ENCODE assay signal across 8 cellular contexts in genomic region chr16:24075929-24076716, GRCh38.
DNase-seq lines count a peak whose midpoint lies in the region; ATAC-seq, FAIRE-seq and TF ChIP-seq lines count a peak whose summit lies in the region.

No MANE protein-coding gene starts in this region.

- H3K36me3 Mint-ChIP-seq in activated naive CD4-positive, alpha-beta T cell treated with anti-CD3 and anti-CD28 coated beads, Interleukin-2, amount 50 U/mL, for 72 hours = no peaks in the 10 kb centered on the region
- peaks cover 2% of the 10 kb centered on the region for H3K36me3 Mint-ChIP-seq in activated naive CD4-positive, alpha-beta T cell treated with anti-CD3 and anti-CD28 coated beads, Interleukin-2, amount 10 ng/mL, durations not matched to agents 7 days and 5 days
- H3K36me3 Mint-ChIP-seq in astrocyte (ENCODE audit: low read depth, unreplicated experiment) = no peaks in the 10 kb centered on the region
- peaks cover 12 to 27% of the 10 kb centered on the region in 2 donors for H3K36me3 Mint-ChIP-seq in stimulated activated naive B cell treated with anti-CD40 and anti-IgM and Interleukin-4, amounts not matched to agents 10 μg/mL and 1 μg/mL and 100 μg/mL, for 72 hours

- H3K4me1 Mint-ChIP-seq in activated naive CD4-positive, alpha-beta T cell treated with anti-CD3 and anti-CD28 coated beads, Interleukin-2, amount 10 ng/mL, durations not matched to agents 7 days and 5 days = peaks cover 11% of the 10 kb centered on the region
- H3K4me1 Mint-ChIP-seq in astrocyte (ENCODE audit: low read depth, unreplicated experiment) = peaks cover 10% of the 10 kb centered on the region
- peaks cover 52 to 71% of the 10 kb centered on the region in 2 donors for H3K4me1 Mint-ChIP-seq in stimulated activated naive B cell treated with anti-CD40 and anti-IgM and Interleukin-4, amounts not matched to agents 10 μg/mL and 1 μg/mL and 100 μg/mL, for 72 hours

- H3K27ac Mint-ChIP-seq in activated naive CD4-positive, alpha-beta T cell treated with anti-CD3 and anti-CD28 coated beads, Interleukin-2, amount 50 U/mL, for 72 hours = no peak overlapping the region
- H3K27ac Mint-ChIP-seq in activated naive CD4-positive, alpha-beta T cell treated with anti-CD3 and anti-CD28 coated beads, Interleukin-2, amount 10 ng/mL, durations not matched to agents 7 days and 5 days = no peak overlapping the region
- peak overlapping the region; percentile 13 for H3K27ac Mint-ChIP-seq in astrocyte (ENCODE audit: unreplicated experiment)
- peak overlapping the region; percentile 92 for H3K27ac Mint-ChIP-seq in stimulated activated naive B cell treated with anti-CD40 and anti-IgM and Interleukin-4, amounts not matched to agents 10 μg/mL and 1 μg/mL and 100 μg/mL, for 72 hours

- H3K9me3 ChIP-seq in astrocyte (ENCODE audit: insufficient read depth, low read depth, low read length) = peaks cover 3% of the 10 kb centered on the region

- no peaks in the 10 kb centered on the region for H3K27me3 ChIP-seq in astrocyte (ENCODE audit: insufficient read depth, low read length)

- H3K79me2 ChIP-seq in astrocyte (ENCODE audit: insufficient read depth, low read length) = no peaks in the 10 kb centered on the region

- H3K27me3 Mint-ChIP-seq in activated naive CD4-positive, alpha-beta T cell treated with anti-CD3 and anti-CD28 coated beads, Interleukin-2, amount 10 ng/mL, durations not matched to agents 7 days and 5 days = no peaks in the 10 kb centered on the region
- peaks cover 6% of the 10 kb centered on the region for H3K27me3 Mint-ChIP-seq in astrocyte (ENCODE audit: low read depth, unreplicated experiment)
- no peaks in the 10 kb centered on the region for H3K27me3 Mint-ChIP-seq in stimulated activated naive B cell treated with anti-CD40 and anti-IgM and Interleukin-4, amounts not matched to agents 10 μg/mL and 1 μg/mL and 100 μg/mL, for 72 hours

- no peak overlapping the region for H3K9ac ChIP-seq in astrocyte (ENCODE audit: low read length)

- no peaks in the 10 kb centered on the region for H3K4me1 ChIP-seq in astrocyte (ENCODE audit: insufficient read depth, low read length)

- no peak overlapping the region for H3K4me3 Mint-ChIP-seq in activated naive CD4-positive, alpha-beta T cell treated with anti-CD3 and anti-CD28 coated beads, Interleukin-2, amount 10 ng/mL, durations not matched to agents 7 days and 5 days
- H3K4me3 Mint-ChIP-seq in astrocyte (ENCODE audit: unreplicated experiment) = no peak overlapping the region
- H3K4me3 Mint-ChIP-seq in stimulated activated naive B cell treated with anti-CD40 and anti-IgM and Interleukin-4, amounts not matched to agents 10 μg/mL and 1 μg/mL and 100 μg/mL, for 72 hours = peak overlapping the region in 1 of 2 donors; percentile 12

- CTCF ChIA-PET in activated naive CD4-positive, alpha-beta T cell treated with anti-CD3 and anti-CD28 coated beads, Interleukin-2, amount 10 ng/mL, durations not matched to agents 7 days and 5 days (lab: Charles Lee) = interaction anchor here (1.1 kb wide), 1 partner anchor 54 kb away, joined by 4 read pairs; no protein-coding TSS in a partner anchor

- DNase-seq in activated naive CD4-positive, alpha-beta T cell treated with anti-CD3 and anti-CD28 coated beads, Interleukin-2, amount 50 U/mL, for 72 hours (ENCODE audit: low spot score in 2 of 2) = peak in 1 of 2 donors; percentile 19
- DNase-seq in activated naive CD4-positive, alpha-beta T cell treated with anti-CD3 and anti-CD28 coated beads, Interleukin-2, amount 10 ng/mL, durations not matched to agents 7 days and 5 days = no peak
- DNase-seq in astrocyte (ENCODE audit: low read depth) (no peak), HTR-8/SVneo (ENCODE audit: insufficient read length, low spot score) (no peak), GM19240 (ENCODE audit: insufficient read length, low spot score) (no peak), NCI-H2171 treated with DMSO at 0.1 percent for 48 hours (lab: John Stamatoyannopoulos, UW) (no peak)
- peak; percentile 27 for DNase-seq in stimulated activated naive B cell treated with anti-CD40 and anti-IgM and Interleukin-4, amounts not matched to agents 10 μg/mL and 1 μg/mL and 100 μg/mL, for 72 hours

- H3K36me3 ChIP-seq in astrocyte (ENCODE audit: insufficient read depth, low read length) = no peaks in the 10 kb centered on the region

- H3K27ac ChIP-seq in astrocyte (ENCODE audit: low read depth, low read length) = no peak overlapping the region

- TF ChIP-seq CTCF in astrocyte (IDR thresholded peaks at IDR 0.05; ENCODE audit: insufficient read depth, low read depth, low read length) = no peak

- no peaks in the 10 kb centered on the region for H3K9me3 Mint-ChIP-seq in activated naive CD4-positive, alpha-beta T cell treated with anti-CD3 and anti-CD28 coated beads, Interleukin-2, amount 50 U/mL, for 72 hours
- no peaks in the 10 kb centered on the region for H3K9me3 Mint-ChIP-seq in activated naive CD4-positive, alpha-beta T cell treated with anti-CD3 and anti-CD28 coated beads, Interleukin-2, amount 10 ng/mL, durations not matched to agents 7 days and 5 days
- H3K9me3 Mint-ChIP-seq in astrocyte (ENCODE audit: unreplicated experiment) = no peaks in the 10 kb centered on the region
- no peaks in the 10 kb centered on the region for H3K9me3 Mint-ChIP-seq in stimulated activated naive B cell treated with anti-CD40 and anti-IgM and Interleukin-4, amounts not matched to agents 10 μg/mL and 1 μg/mL and 100 μg/mL, for 72 hours

- peak; percentile 85 to 94 for ATAC-seq in activated naive CD4-positive, alpha-beta T cell treated with anti-CD3 and anti-CD28 coated beads, Interleukin-2, amount 50 U/mL, for 72 hours
- peak; percentile 59 for ATAC-seq in HG03565 (IDR thresholded peaks at IDR 0.05; ENCODE audit: unreplicated experiment)
- peak; percentile 74 to 79 for ATAC-seq in stimulated activated naive B cell treated with anti-CD40 and anti-IgM and Interleukin-4, amounts not matched to agents 10 μg/mL and 1 μg/mL and 100 μg/mL, for 72 hours (replicated peaks)

- H2AFZ ChIP-seq in astrocyte (ENCODE audit: low read depth, low read length) = no peak overlapping the region

- H3K4me3 ChIP-seq in astrocyte (ENCODE audit: insufficient read depth, low read depth, low read length) = no peak overlapping the region

- H4K20me1 ChIP-seq in astrocyte (ENCODE audit: insufficient read depth, low read length) = no peaks in the 10 kb centered on the region

- FAIRE-seq in astrocyte (lab: Jason Lieb, UNC) (no peak), HTR-8/SVneo (lab: Jason Lieb, UNC) (no peak)

- no peak overlapping the region for H3K4me2 ChIP-seq in astrocyte (ENCODE audit: low read length)

Comparison
In these comparisons a context has a peak if more than half of its experiments do, and no peak if none do; other contexts are left out.
1. H3K27ac Mint-ChIP-seq: peak in astrocyte (single experiment) and stimulated activated naive B cell treated with anti-CD40 and anti-IgM and Interleukin-4, amounts not matched to agents 10 μg/mL and 1 μg/mL and 100 μg/mL, for 72 hours (single experiment); none in activated naive CD4-positive, alpha-beta T cell treated with anti-CD3 and anti-CD28 coated beads, Interleukin-2, amount 50 U/mL, for 72 hours (0 of 2) and activated naive CD4-positive, alpha-beta T cell treated with anti-CD3 and anti-CD28 coated beads, Interleukin-2, amount 10 ng/mL, durations not matched to agents 7 days and 5 days (single experiment).
2. Peak in every context shown above with its lines, with median percentiles within 50 percentile points of each other: ATAC-seq.